In genomic region chr10:113563306-113564088, GRCh38 we compare ENCODE assay signal across 8 cellular contexts. TPM values are rescaled to one million over a fixed set of nuclear protein-coding genes. Genes with fewer than 3 reads are reported as not detected.
DNase-seq lines count a peak whose midpoint lies in the region; FAIRE-seq and TF ChIP-seq lines count a peak whose summit lies in the region.

No MANE protein-coding gene starts in this region.

- WGBS in adrenal gland, 4 donors = 5 to 8% (median 7%) methylated on average over 7 to 18 of the region's 18 CpGs

- no peak for TF ChIP-seq POLR2A in H54 (IDR thresholded peaks at IDR 0.05; ENCODE audit: low read depth, low read length)
- no peak for TF ChIP-seq POLR2A in adrenal gland (IDR thresholded peaks at IDR 0.05)

- H3K27ac ChIP-seq in adrenal gland = no peak overlapping the region
- H3K27ac ChIP-seq in left ventricle myocardium inferior (replicated peaks) = no peak overlapping the region

- H3K9me3 ChIP-seq in adrenal gland (replicated peaks in 1 of 3) (no peaks in the 10 kb centered on the region), left ventricle myocardium inferior (replicated peaks) (no peaks in the 10 kb centered on the region)

- H3K36me3 ChIP-seq in adrenal gland (replicated peaks in 1 of 2) (no peaks in the 10 kb centered on the region), left ventricle myocardium inferior (no peaks in the 10 kb centered on the region)

- H3K4me3 ChIP-seq in adrenal gland (peak overlapping the region in 1 of 4 donors; percentile 52), left ventricle myocardium inferior (peak overlapping the region; percentile 60)

- peak; percentile 49 for DNase-seq in GDM1 (lab: John Stamatoyannopoulos, UW)
- peak; percentile 85 for DNase-seq in H54 (ENCODE audit: insufficient read length, low spot score)
- peak; percentile 82 for DNase-seq in LoVo (ENCODE audit: low spot score)
- peak; percentile 41 for DNase-seq in T follicular helper cell (ENCODE audit: low read depth)
- DNase-seq in adrenal gland = peak; percentile 68 to 87 (median 81)
- peak; percentile 72 for DNase-seq in left ventricle myocardium inferior
- DNase-seq in putamen (ENCODE audit: low spot score) = peak; percentile 36
- peak; percentile 86 for DNase-seq in urothelium cell line (ENCODE audit: low spot score)

- TF ChIP-seq CTCF in adrenal gland (IDR thresholded peaks at IDR 0.05) (peak; percentile 91 to 98 (median 94)), left ventricle myocardium inferior (IDR thresholded peaks at IDR 0.05; ENCODE audit: borderline replicate concordance) (peak; percentile 99)

- FAIRE-seq in H54 (lab: Jason Lieb, UNC) = no peak
- FAIRE-seq in urothelium cell line (lab: Jason Lieb, UNC) = peak; percentile 79

- H3K27me3 ChIP-seq in adrenal gland (no peaks in the 10 kb centered on the region), left ventricle myocardium inferior (ENCODE audit: low read depth) (peaks cover 18% of the 10 kb centered on the region)

- H3K4me1 ChIP-seq in adrenal gland (replicated peaks in 1 of 2) (no peaks in the 10 kb centered on the region), left ventricle myocardium inferior (peaks cover 4% of the 10 kb centered on the region)

- intact Hi-C loops in adrenal gland (cut with DNase I) = loop anchor here (5.0 to 10.0 kb wide), 2 partner anchors 41 to 109 kb away; no protein-coding TSS in a partner anchor
- intact Hi-C loops in left ventricle myocardium inferior (cut with micrococcal nuclease) = no loop called here

RNA-seq across cellular contexts. Expression of gene HABP2, which starts 10.6 kb away (rescaled TPM):
- under 1 TPM in 2 of 8 donors, not detected in 6; 0.11 to 0.29 TPM for total RNA-seq in adrenal gland
- polyA plus RNA-seq in adrenal gland = under 1 TPM in 1 of 3 donors, not detected in 2; 0.13 TPM
- not detected for total RNA-seq in left ventricle myocardium inferior

Comparison
In these comparisons a context has a peak if more than half of its experiments do, and no peak if none do; other contexts are left out.
1. DNase-seq: peak in every context shown above with its lines; median percentile 86 in urothelium cell line; 85 in H54; 82 in LoVo; 81 in adrenal gland; 72 in left ventricle myocardium inferior; 49 in GDM1; 41 in T follicular helper cell; 36 in putamen.